Comparison of ENCODE assay signal across 24 cellular contexts in genomic region chr17:74524751-74525725, GRCh38. TPM values are rescaled to one million over a fixed set of nuclear protein-coding genes. Genes with fewer than 3 reads are reported as not detected.
DNase-seq lines count a peak whose midpoint lies in the region; FAIRE-seq and TF ChIP-seq lines count a peak whose summit lies in the region.
"Had no signal": no experiment of that assay in that cellular context is flagged by ENCODE, and none has a peak within 500 bp of the region (broad histone marks: within the 10 kb centered on the region; RNA-seq: fewer than 3 reads in every experiment).

No MANE protein-coding gene starts in this region.

- POLR2A ChIA-PET in PC-9 (lab: Charles Lee; ENCODE audit: unreplicated experiment): no interaction called here

- intact Hi-C loops in dendritic cell treated with granulocyte-macrophage colony-stimulating factor and Interleukin-4, amounts not matched to agents 40 ng/mL and 50 ng/mL, for 4 days (cut with micrococcal nuclease): no loop called here
- intact Hi-C loops in PC-9 (cut with micrococcal nuclease; ENCODE audit: unreplicated experiment): no loop called here

- peaks cover 46% of the 10 kb centered on the region for H3K36me3 Mint-ChIP-seq in dendritic cell treated with granulocyte-macrophage colony-stimulating factor and Interleukin-4, amounts not matched to agents 40 ng/mL and 50 ng/mL, for 4 days (ENCODE audit: low read depth)
- H3K36me3 Mint-ChIP-seq in osteocyte (ENCODE audit: unreplicated experiment): no peaks in the 10 kb centered on the region
- H3K36me3 Mint-ChIP-seq: activated naive CD4-positive, alpha-beta T cell treated with anti-CD3 and anti-CD28 coated beads, Interleukin-2, amount 10 ng/mL, durations not matched to agents 7 days and 5 days had no signal

- peak overlapping the region; percentile 83 for H3K27ac Mint-ChIP-seq in dendritic cell treated with granulocyte-macrophage colony-stimulating factor and Interleukin-4, amounts not matched to agents 40 ng/mL and 50 ng/mL, for 4 days
- no peak overlapping the region for H3K27ac Mint-ChIP-seq in osteocyte (ENCODE audit: unreplicated experiment)
- H3K27ac Mint-ChIP-seq: activated CD4-positive, alpha-beta T cell treated with anti-CD3 and anti-CD28 coated beads, Interleukin-2, amount 10 ng/mL, durations not matched to agents 7 days and 5 days; activated naive CD4-positive, alpha-beta T cell treated with anti-CD3 and anti-CD28 coated beads, Interleukin-2, amount 10 ng/mL, durations not matched to agents 7 days and 5 days had no signal

- no TSS peak for BruUV-seq in PC-9 (replicated peaks; lab: Mats Ljungman, UMichigan)

- H3K9me3 Mint-ChIP-seq in dendritic cell treated with granulocyte-macrophage colony-stimulating factor and Interleukin-4, amounts not matched to agents 40 ng/mL and 50 ng/mL, for 4 days: peaks cover 10% of the 10 kb centered on the region
- H3K9me3 Mint-ChIP-seq in osteocyte (ENCODE audit: unreplicated experiment): no peaks in the 10 kb centered on the region
- H3K9me3 Mint-ChIP-seq: activated naive CD4-positive, alpha-beta T cell treated with anti-CD3 and anti-CD28 coated beads, Interleukin-2, amount 10 ng/mL, durations not matched to agents 7 days and 5 days had no signal

- H3K27ac ChIP-seq in PC-9: no peak overlapping the region
- H3K27ac ChIP-seq: cardiac muscle cell, psoas muscle had no signal

- TF ChIP-seq CTCF in osteocyte (IDR thresholded peaks at IDR 0.05): no peak
- no peak for TF ChIP-seq CTCF in PC-9 (conservative IDR thresholded peaks at IDR 0.05)

- no peaks in the 10 kb centered on the region for H3K27me3 Mint-ChIP-seq in dendritic cell treated with granulocyte-macrophage colony-stimulating factor and Interleukin-4, amounts not matched to agents 40 ng/mL and 50 ng/mL, for 4 days
- no peaks in the 10 kb centered on the region for H3K27me3 Mint-ChIP-seq in osteocyte (ENCODE audit: unreplicated experiment)

- H3F3A ChIP-seq in PC-9 (ENCODE audit: insufficient read depth, low read depth): no peaks in the 10 kb centered on the region

- H3K9me2 ChIP-seq in PC-9 (ENCODE audit: insufficient read depth): no peaks in the 10 kb centered on the region

- peaks cover 98% of the 10 kb centered on the region for H3K27me3 ChIP-seq in PC-9 (ENCODE audit: insufficient read depth, low read depth)

- H3K9me3 ChIP-seq in PC-9 (ENCODE audit: insufficient read depth, low read depth): no peaks in the 10 kb centered on the region

- H4K20me1 ChIP-seq in PC-9 (ENCODE audit: insufficient read depth): no peaks in the 10 kb centered on the region

- no peak overlapping the region for H2AFZ ChIP-seq in PC-9

- H3K4me2 ChIP-seq in PC-9: no peak overlapping the region

- H3K36me3 ChIP-seq in PC-9 (ENCODE audit: low read depth): no peaks in the 10 kb centered on the region
- H3K36me3 ChIP-seq: cardiac muscle cell had no signal

- FAIRE-seq in GM19239 (lab: Jason Lieb, UNC): peak; percentile 4
- FAIRE-seq: H1 had no signal

- no peaks in the 10 kb centered on the region for H3K4me1 ChIP-seq in PC-9 (replicated peaks; ENCODE audit: insufficient read depth)
- H3K4me1 ChIP-seq: psoas muscle had no signal

- H3K4me3 Mint-ChIP-seq in dendritic cell treated with granulocyte-macrophage colony-stimulating factor and Interleukin-4, amounts not matched to agents 40 ng/mL and 50 ng/mL, for 4 days: peak overlapping the region; percentile 14
- H3K4me3 Mint-ChIP-seq in osteocyte (ENCODE audit: unreplicated experiment): no peak overlapping the region
- H3K4me3 Mint-ChIP-seq: activated CD4-positive, alpha-beta T cell treated with anti-CD3 and anti-CD28 coated beads, Interleukin-2, amount 10 ng/mL, durations not matched to agents 7 days and 5 days; activated naive CD4-positive, alpha-beta T cell treated with anti-CD3 and anti-CD28 coated beads, Interleukin-2, amount 10 ng/mL, durations not matched to agents 7 days and 5 days had no signal

- CTCF ChIA-PET in PC-9 (lab: Charles Lee): no interaction called here

- no peaks in the 10 kb centered on the region for H3K79me2 ChIP-seq in PC-9 (ENCODE audit: low read depth)

- H3K4me3 ChIP-seq in PC-9: no peak overlapping the region
- H3K4me3 ChIP-seq: cardiac muscle cell, psoas muscle had no signal

- H3K4me1 Mint-ChIP-seq in dendritic cell treated with granulocyte-macrophage colony-stimulating factor and Interleukin-4, amounts not matched to agents 40 ng/mL and 50 ng/mL, for 4 days (ENCODE audit: low read depth): peaks cover 94% of the 10 kb centered on the region
- H3K4me1 Mint-ChIP-seq in osteocyte (ENCODE audit: unreplicated experiment): no peaks in the 10 kb centered on the region

- DNase-seq in CD1c-positive myeloid dendritic cell (ENCODE audit: extremely low spot score): peak; percentile 50
- DNase-seq in GM19239 (ENCODE audit: insufficient read length, low spot score): no peak
- peak; percentile 60 for DNase-seq in osteocyte (ENCODE audit: extremely low spot score, unreplicated experiment)
- DNase-seq in NCI-H524 treated with DMSO at 0.1 percent for 48 hours (lab: John Stamatoyannopoulos, UW): no peak
- no peak for DNase-seq in AG08395 (ENCODE audit: low spot score)
- DNase-seq in PC-9: no peak
- no peak for DNase-seq in stimulated activated CD4-positive, alpha-beta T cell treated with anti-CD3 and anti-CD28 coated beads, Interleukin-4, amount 100 ng/mL, for 4 hours
- DNase-seq: activated CD4-positive, alpha-beta T cell treated with anti-CD3 and anti-CD28 coated beads, Interleukin-2, amount 10 ng/mL, durations not matched to agents 7 days and 5 days; activated naive CD4-positive, alpha-beta T cell treated with anti-CD3 and anti-CD28 coated beads, Interleukin-2, amount 10 ng/mL, durations not matched to agents 7 days and 5 days; amygdala; COR-L47; foreskin fibroblast; NCI-H1417 treated with DMSO at 0.1 percent for 48 hours; psoas muscle; stimulated activated naive B cell treated with anti-CD40 and anti-IgM and Interleukin-4, amounts not matched to agents 10 μg/mL and 1 μg/mL and 100 μg/mL, for 72 hours had no signal

RNA-seq across cellular contexts. Expression of gene CD300LB, which starts 6.2 kb away (rescaled TPM):
- total RNA-seq in osteocyte: not detected in 2 replicates
- not detected in 2 replicates for total RNA-seq in PC-9 (2021)
- total RNA-seq: activated CD4-positive, alpha-beta T cell treated with anti-CD3 and anti-CD28 coated beads, Interleukin-2, amount 10 ng/mL, durations not matched to agents 7 days and 5 days; cardiac muscle cell; epithelial cell of proximal tubule; H1; MCF 10A; NCI-H460; skeletal muscle tissue; T-helper 1 cell treated with Interleukin-12 subunit alpha and Interleukin-12 subunit beta and Interleukin-4 antibody, amounts not matched to agents 30 ng/mL and 1 ng/mL, for 36 hours had no signal

RNA-seq across cellular contexts. Expression of gene CD300C, which starts 20.9 kb away (rescaled TPM):
- total RNA-seq in osteocyte (not detected in 2 replicates), PC-9 (2021) (not detected in 2 replicates)
- total RNA-seq: H1, MCF 10A had no signal

RNA-seq across cellular contexts. Expression of gene CD300H, which starts 42.3 kb away (rescaled TPM):
- total RNA-seq in osteocyte (not detected in 2 replicates), PC-9 (2021) (not detected in 2 replicates)
- total RNA-seq: activated CD4-positive, alpha-beta T cell treated with anti-CD3 and anti-CD28 coated beads, Interleukin-2, amount 10 ng/mL, durations not matched to agents 7 days and 5 days; cardiac muscle cell; epithelial cell of proximal tubule; H1; MCF 10A; mucosa of gallbladder; NCI-H460; psoas muscle; skeletal muscle tissue; T-helper 1 cell treated with Interleukin-12 subunit alpha and Interleukin-12 subunit beta and Interleukin-4 antibody, amounts not matched to agents 30 ng/mL and 1 ng/mL, for 36 hours had no signal

RNA-seq across cellular contexts. Expression of gene CD300A, which starts 58.6 kb away (rescaled TPM):
- total RNA-seq in osteocyte: not detected in 2 replicates
- not detected in 2 replicates for total RNA-seq in PC-9 (2021)
- total RNA-seq: epithelial cell of proximal tubule, MCF 10A, NCI-H460 had no signal

Comparison
In these comparisons a context has a peak if more than half of its experiments do, and no peak if none do; other contexts are left out.
1. DNase-seq: peak in CD1c-positive myeloid dendritic cell (single experiment) and osteocyte (single experiment); none in GM19239 (single experiment), NCI-H524 treated with DMSO at 0.1 percent for 48 hours (single experiment), AG08395 (single experiment), PC-9 (0 of 2) and stimulated activated CD4-positive, alpha-beta T cell treated with anti-CD3 and anti-CD28 coated beads, Interleukin-4, amount 100 ng/mL, for 4 hours (0 of 2).